ENCODE assay signal across 8 cellular contexts in genomic region chr7:44885394-44886317, GRCh38. TPM values are rescaled to one million over a fixed set of nuclear protein-coding genes. Genes with fewer than 3 reads are reported as not detected.
DNase-seq lines count a peak whose midpoint lies in the region; ATAC-seq, FAIRE-seq and TF ChIP-seq lines count a peak whose summit lies in the region.

TSS of gene PURB (minus strand) at chr7:44885530. CDS start at chr7:44885348, 182 bp downstream.

- FAIRE-seq in astrocyte (lab: Jason Lieb, UNC), result no peak

- H3K27me3 ChIP-seq in astrocyte (ENCODE audit: insufficient read depth, low read length) (no peaks in the 10 kb centered on the region), rectal smooth muscle tissue (ENCODE audit: control insufficient read depth, insufficient read depth, low read length) (no peaks in the 10 kb centered on the region), vagina (no peaks in the 10 kb centered on the region)

- peaks cover 3% of the 10 kb centered on the region for H3K9me3 Mint-ChIP-seq in astrocyte (ENCODE audit: unreplicated experiment)

- H3K4me1 ChIP-seq in astrocyte (ENCODE audit: insufficient read depth, low read length) (peaks cover 18% of the 10 kb centered on the region), rectal smooth muscle tissue (ENCODE audit: control insufficient read depth, insufficient read depth, low read length) (peaks cover 22% of the 10 kb centered on the region), vagina (peaks cover 49% of the 10 kb centered on the region)

- H3K27ac Mint-ChIP-seq in astrocyte (ENCODE audit: unreplicated experiment), result peak within 1 kb of the TSS; percentile 99

- H3K4me1 Mint-ChIP-seq in astrocyte (ENCODE audit: low read depth, unreplicated experiment), result peaks cover 13% of the 10 kb centered on the region

- peak; percentile 83 for ATAC-seq in GM18511 (IDR thresholded peaks at IDR 0.05; ENCODE audit: unreplicated experiment)
- ATAC-seq in HG03025 (IDR thresholded peaks at IDR 0.05; ENCODE audit: low FRiP score, unreplicated experiment), result peak; percentile 84

- intact Hi-C loops in vagina (cut with DNase I), result loop anchor here (10.0 kb wide), 1 partner anchor 99 kb away; no protein-coding TSS in a partner anchor

- H3K4me3 ChIP-seq in astrocyte (ENCODE audit: insufficient read depth, low read depth, low read length), result peak within 1 kb of the TSS; percentile 78
- H3K4me3 ChIP-seq in rectal smooth muscle tissue (ENCODE audit: low read length), result peak within 1 kb of the TSS; percentile 89
- H3K4me3 ChIP-seq in vagina, result peak within 1 kb of the TSS; percentile 80 to 96

- H3K27ac ChIP-seq in astrocyte (ENCODE audit: low read depth, low read length), result peak within 1 kb of the TSS; percentile 93
- H3K27ac ChIP-seq in rectal smooth muscle tissue (ENCODE audit: low read depth, low read length), result peak within 1 kb of the TSS; percentile 97
- peak within 1 kb of the TSS; percentile 96 for H3K27ac ChIP-seq in vagina

- H3K4me2 ChIP-seq in astrocyte (ENCODE audit: low read length), result peak within 1 kb of the TSS; percentile 89

- no peaks in the 10 kb centered on the region for H3K27me3 Mint-ChIP-seq in astrocyte (ENCODE audit: low read depth, unreplicated experiment)

- TF ChIP-seq POLR2A in vagina (IDR thresholded peaks at IDR 0.05), result peak; percentile 71 to 93

- H3K36me3 ChIP-seq in astrocyte (ENCODE audit: insufficient read depth, low read length), result peaks cover 2% of the 10 kb centered on the region
- H3K36me3 ChIP-seq in rectal smooth muscle tissue (ENCODE audit: control insufficient read depth, insufficient read depth, low read length), result no peaks in the 10 kb centered on the region
- H3K36me3 ChIP-seq in vagina, result no peaks in the 10 kb centered on the region

- DNase-seq in NCI-H2029 treated with DMSO at 0.1 percent for 48 hours (lab: John Stamatoyannopoulos, UW) (peak; percentile 73), T-helper 22 cell (ENCODE audit: low read depth) (peak; percentile 96), astrocyte (ENCODE audit: low read depth) (peak; percentile 95), hepatic stellate cell (ENCODE audit: low spot score) (peak; percentile 91), vagina (ENCODE audit: extremely low spot score in 2 of 2) (peak in 1 of 2 donors; percentile 94)

- H3K9ac ChIP-seq in astrocyte (ENCODE audit: low read length), result peak within 1 kb of the TSS; percentile 95
- H3K9ac ChIP-seq in rectal smooth muscle tissue (ENCODE audit: low read length), result peak within 1 kb of the TSS; percentile 92

- H4K20me1 ChIP-seq in astrocyte (ENCODE audit: insufficient read depth, low read length), result peaks cover 33% of the 10 kb centered on the region

- H2AFZ ChIP-seq in astrocyte (ENCODE audit: low read depth, low read length), result peak within 1 kb of the TSS; percentile 55

- peaks cover 8% of the 10 kb centered on the region for H3K36me3 Mint-ChIP-seq in astrocyte (ENCODE audit: low read depth, unreplicated experiment)

- TF ChIP-seq CTCF in astrocyte (IDR thresholded peaks at IDR 0.05; ENCODE audit: insufficient read depth, low read depth, low read length) (no peak), vagina (IDR thresholded peaks at IDR 0.05) (peak in 1 of 3 experiments; percentile 6)

- H3K9me3 ChIP-seq in astrocyte (ENCODE audit: insufficient read depth, low read depth, low read length) (no peaks in the 10 kb centered on the region), vagina (no peaks in the 10 kb centered on the region)

- H3K79me2 ChIP-seq in astrocyte (ENCODE audit: insufficient read depth, low read length), result peaks cover 58% of the 10 kb centered on the region

- H3K4me3 Mint-ChIP-seq in astrocyte (ENCODE audit: unreplicated experiment), result peak within 1 kb of the TSS; percentile 99

RNA-seq across cellular contexts. Expression of gene PURB, which starts in this region (rescaled TPM):
- total RNA-seq in astrocyte, result 23.6 and 26.3 TPM in 2 replicates
- total RNA-seq in vagina, result 19.2 TPM
